In the genomic region with DNA sequence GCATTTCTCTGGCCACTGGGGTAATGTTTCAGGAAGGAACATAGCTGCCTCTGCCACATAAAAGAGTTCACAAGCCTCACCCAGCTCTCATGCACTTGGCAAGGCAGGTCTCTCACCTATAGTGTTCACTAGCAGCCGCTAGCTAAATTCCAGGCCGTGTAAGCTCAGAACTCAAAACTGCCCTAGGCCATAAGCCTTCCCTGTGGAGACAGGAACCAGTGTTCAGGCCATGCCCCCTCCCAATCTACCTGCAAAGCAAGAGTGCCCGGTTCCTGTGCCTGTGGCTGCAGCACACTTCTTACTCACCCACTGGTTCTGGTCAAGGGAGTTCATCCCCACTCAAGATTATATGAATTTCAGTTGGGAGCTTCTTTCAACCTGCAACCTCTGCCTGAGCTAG, we compare ENCODE assay signal across 21 cellular contexts.
"Had no signal": no experiment of that assay in that cellular context is flagged by ENCODE, and none has a peak within 500 bp of the region (broad histone marks: within the 10 kb centered on the region; RNA-seq: fewer than 3 reads in every experiment).

No MANE protein-coding gene starts in this region.

- H3K4me1 ChIP-seq: SJSA1 had no signal

- DNase-seq: Kasumi-1, MV-4-11, NCI-H1048, NCI-H1105, NCI-H1417, NCI-H1436 treated with DMSO at 0.1 percent for 48 hours, NCI-H1694, NCI-H187 treated with DMSO at 0.1 percent for 48 hours, NCI-H2029 treated with DMSO at 0.1 percent for 48 hours, NCI-H345, NCI-H446 treated with DMSO at 0.1 percent for 48 hours, NCI-H510A treated with DMSO at 0.1 percent for 48 hours, NCI-H526, RPMI8226, SHP77 had no signal

- H3K36me3 ChIP-seq: SJSA1 had no signal

- H3K4me3 Mint-ChIP-seq: IgD-negative memory B cell had no signal

- H3K27ac Mint-ChIP-seq: IgD-negative memory B cell had no signal

- H3K27ac ChIP-seq: HL-60, KMS-11, SJSA1, SK-N-MC had no signal

- H3K4me3 ChIP-seq: K562, SJSA1, SK-N-MC had no signal

- H3K9me3 ChIP-seq: SJSA1 had no signal

- H3K27me3 ChIP-seq: SJSA1 had no signal

- ATAC-seq: K562 had no signal
